Comparison of ENCODE assay signal across 21 cellular contexts in the genomic region with DNA sequence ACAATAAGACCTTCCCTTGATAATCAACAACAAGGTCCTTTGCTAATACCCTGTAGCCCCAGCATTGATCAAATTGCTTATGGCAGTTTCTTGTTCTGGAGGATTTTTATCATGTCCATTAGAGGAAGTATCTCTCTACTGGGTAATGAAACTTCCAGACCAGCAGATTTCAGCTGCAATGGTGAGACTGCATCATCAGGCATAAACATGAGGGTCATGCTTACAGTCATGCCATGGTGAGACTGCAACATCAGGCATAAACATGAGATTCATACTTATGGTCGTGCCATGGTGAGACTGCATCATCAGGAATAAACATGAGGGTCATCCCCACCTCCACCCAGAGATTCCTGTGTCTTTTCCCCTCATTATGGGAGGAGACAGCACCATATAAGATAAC.
"Had no signal": no experiment of that assay in that cellular context is flagged by ENCODE, and none has a peak within 500 bp of the region (broad histone marks: within the 10 kb centered on the region; RNA-seq: fewer than 3 reads in every experiment).

No MANE protein-coding gene starts in this region.

- H3K9ac ChIP-seq: neural progenitor cell had no signal

- ATAC-seq: activated CD8-positive, alpha-beta T cell treated with anti-CD3 and anti-CD28 coated beads for 36 hours; body of pancreas; gastroesophageal sphincter; sciatic nerve; stimulated activated naive B cell treated with anti-CD40 and anti-IgM and Interleukin-4, amounts not matched to agents 10 μg/mL and 1 μg/mL and 100 μg/mL, for 72 hours had no signal

- FAIRE-seq: islet of Langerhans, small intestine had no signal

- H3K27me3 ChIP-seq: body of pancreas, cardiac muscle cell, gastroesophageal sphincter, neural progenitor cell, transverse colon, uterus had no signal

- DNase-seq: activated CD4-positive, alpha-beta T cell treated with anti-CD3 and anti-CD28 coated beads, Interleukin-2, amount 10 ng/mL, durations not matched to agents 7 days and 5 days; activated CD8-positive, alpha-beta T cell treated with anti-CD3 and anti-CD28 coated beads for 36 hours; activated gamma-delta T cell treated with Interleukin-2 at 50 U/mL for 16 hours; activated T-cell treated with anti-CD3 and anti-CD28 coated beads, Interleukin-2, amount 50 U/mL, for 1 hour; anterior cingulate cortex; cortex of kidney; head of caudate nucleus; hypothalamus; naive B cell; small intestine; stimulated activated CD4-positive, alpha-beta T cell treated with anti-CD3 and anti-CD28 coated beads, Interleukin-2, amount 100 ng/mL, for 24 hours; stimulated activated naive B cell treated with anti-CD40 and anti-IgM and Interleukin-4, amounts not matched to agents 10 μg/mL and 1 μg/mL and 100 μg/mL, for 72 hours; transverse colon; uterus had no signal

- H3K4me3 ChIP-seq: body of pancreas, cardiac muscle cell, gastroesophageal sphincter, neural progenitor cell, transverse colon, uterus had no signal

- H3K36me3 ChIP-seq: cardiac muscle cell, gastroesophageal sphincter, neural progenitor cell, transverse colon, uterus had no signal

- H3K4me1 ChIP-seq: body of pancreas, transverse colon, uterus had no signal

- H3K9me3 ChIP-seq: body of pancreas, gastroesophageal sphincter, transverse colon, uterus had no signal

- H3K27ac ChIP-seq: body of pancreas, cardiac muscle cell, epithelial cell of prostate, gastroesophageal sphincter, neural progenitor cell, transverse colon, uterus had no signal

- H3K4me2 ChIP-seq: neural progenitor cell had no signal
